1 cellular context compared by ENCODE assay signal in genomic region chr11:8682219-8683114, GRCh38.
TF ChIP-seq lines count a peak whose summit lies in the region.

Gene RPL27A (plus strand): TSS chr11:8682792. CDS start chr11:8682814, 22 bp downstream.
A gene with protein sequence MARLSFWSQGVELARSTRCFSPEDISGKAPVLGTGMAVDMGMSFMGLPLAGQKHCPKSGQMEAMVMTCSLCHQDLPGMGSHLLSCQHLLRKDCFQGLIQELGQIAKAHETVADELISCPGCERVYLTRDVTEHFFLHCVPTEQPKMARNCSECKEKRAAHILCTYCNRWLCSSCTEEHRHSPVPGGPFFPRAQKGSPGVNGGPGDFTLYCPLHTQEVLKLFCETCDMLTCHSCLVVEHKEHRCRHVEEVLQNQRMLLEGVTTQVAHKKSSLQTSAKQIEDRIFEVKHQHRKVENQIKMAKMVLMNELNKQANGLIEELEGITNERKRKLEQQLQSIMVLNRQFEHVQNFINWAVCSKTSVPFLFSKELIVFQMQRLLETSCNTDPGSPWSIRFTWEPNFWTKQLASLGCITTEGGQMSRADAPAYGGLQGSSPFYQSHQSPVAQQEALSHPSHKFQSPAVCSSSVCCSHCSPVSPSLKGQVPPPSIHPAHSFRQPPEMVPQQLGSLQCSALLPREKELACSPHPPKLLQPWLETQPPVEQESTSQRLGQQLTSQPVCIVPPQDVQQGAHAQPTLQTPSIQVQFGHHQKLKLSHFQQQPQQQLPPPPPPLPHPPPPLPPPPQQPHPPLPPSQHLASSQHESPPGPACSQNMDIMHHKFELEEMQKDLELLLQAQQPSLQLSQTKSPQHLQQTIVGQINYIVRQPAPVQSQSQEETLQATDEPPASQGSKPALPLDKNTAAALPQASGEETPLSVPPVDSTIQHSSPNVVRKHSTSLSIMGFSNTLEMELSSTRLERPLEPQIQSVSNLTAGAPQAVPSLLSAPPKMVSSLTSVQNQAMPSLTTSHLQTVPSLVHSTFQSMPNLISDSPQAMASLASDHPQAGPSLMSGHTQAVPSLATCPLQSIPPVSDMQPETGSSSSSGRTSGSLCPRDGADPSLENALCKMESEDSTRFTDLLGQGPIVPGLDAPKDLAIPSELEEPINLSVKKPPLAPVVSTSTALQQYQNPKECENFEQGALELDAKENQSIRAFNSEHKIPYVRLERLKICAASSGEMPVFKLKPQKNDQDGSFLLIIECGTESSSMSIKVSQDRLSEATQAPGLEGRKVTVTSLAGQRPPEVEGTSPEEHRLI (N-terminal part only) (minus strand): TSS chr11:8682665. CDS start chr11:8672274, 10,391 bp downstream.

TF ChIP-seq in HepG2, 621 proteins besides CTCF, POLR2A, EP300 and RAD21 (continued from another document and continues in another):
- TF ChIP-seq, protein P1, sequence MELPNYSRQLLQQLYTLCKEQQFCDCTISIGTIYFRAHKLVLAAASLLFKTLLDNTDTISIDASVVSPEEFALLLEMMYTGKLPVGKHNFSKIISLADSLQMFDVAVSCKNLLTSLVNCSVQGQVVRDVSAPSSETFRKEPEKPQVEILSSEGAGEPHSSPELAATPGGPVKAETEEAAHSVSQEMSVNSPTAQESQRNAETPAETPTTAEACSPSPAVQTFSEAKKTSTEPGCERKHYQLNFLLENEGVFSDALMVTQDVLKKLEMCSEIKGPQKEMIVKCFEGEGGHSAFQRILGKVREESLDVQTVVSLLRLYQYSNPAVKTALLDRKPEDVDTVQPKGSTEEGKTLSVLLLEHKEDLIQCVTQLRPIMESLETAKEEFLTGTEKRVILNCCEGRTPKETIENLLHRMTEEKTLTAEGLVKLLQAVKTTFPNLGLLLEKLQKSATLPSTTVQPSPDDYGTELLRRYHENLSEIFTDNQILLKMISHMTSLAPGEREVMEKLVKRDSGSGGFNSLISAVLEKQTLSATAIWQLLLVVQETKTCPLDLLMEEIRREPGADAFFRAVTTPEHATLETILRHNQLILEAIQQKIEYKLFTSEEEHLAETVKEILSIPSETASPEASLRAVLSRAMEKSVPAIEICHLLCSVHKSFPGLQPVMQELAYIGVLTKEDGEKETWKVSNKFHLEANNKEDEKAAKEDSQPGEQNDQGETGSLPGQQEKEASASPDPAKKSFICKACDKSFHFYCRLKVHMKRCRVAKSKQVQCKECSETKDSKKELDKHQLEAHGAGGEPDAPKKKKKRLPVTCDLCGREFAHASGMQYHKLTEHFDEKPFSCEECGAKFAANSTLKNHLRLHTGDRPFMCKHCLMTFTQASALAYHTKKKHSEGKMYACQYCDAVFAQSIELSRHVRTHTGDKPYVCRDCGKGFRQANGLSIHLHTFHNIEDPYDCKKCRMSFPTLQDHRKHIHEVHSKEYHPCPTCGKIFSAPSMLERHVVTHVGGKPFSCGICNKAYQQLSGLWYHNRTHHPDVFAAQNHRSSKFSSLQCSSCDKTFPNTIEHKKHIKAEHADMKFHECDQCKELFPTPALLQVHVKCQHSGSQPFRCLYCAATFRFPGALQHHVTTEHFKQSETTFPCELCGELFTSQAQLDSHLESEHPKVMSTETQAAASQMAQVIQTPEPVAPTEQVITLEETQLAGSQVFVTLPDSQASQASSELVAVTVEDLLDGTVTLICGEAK (IDR thresholded peaks at IDR 0.05): no peak
- TF ChIP-seq, protein P1 (CRISPR knock-in tag; IDR thresholded peaks at IDR 0.05): no peak; the same call in none of the 2 replicates
- TF ChIP-seq, protein P2, sequence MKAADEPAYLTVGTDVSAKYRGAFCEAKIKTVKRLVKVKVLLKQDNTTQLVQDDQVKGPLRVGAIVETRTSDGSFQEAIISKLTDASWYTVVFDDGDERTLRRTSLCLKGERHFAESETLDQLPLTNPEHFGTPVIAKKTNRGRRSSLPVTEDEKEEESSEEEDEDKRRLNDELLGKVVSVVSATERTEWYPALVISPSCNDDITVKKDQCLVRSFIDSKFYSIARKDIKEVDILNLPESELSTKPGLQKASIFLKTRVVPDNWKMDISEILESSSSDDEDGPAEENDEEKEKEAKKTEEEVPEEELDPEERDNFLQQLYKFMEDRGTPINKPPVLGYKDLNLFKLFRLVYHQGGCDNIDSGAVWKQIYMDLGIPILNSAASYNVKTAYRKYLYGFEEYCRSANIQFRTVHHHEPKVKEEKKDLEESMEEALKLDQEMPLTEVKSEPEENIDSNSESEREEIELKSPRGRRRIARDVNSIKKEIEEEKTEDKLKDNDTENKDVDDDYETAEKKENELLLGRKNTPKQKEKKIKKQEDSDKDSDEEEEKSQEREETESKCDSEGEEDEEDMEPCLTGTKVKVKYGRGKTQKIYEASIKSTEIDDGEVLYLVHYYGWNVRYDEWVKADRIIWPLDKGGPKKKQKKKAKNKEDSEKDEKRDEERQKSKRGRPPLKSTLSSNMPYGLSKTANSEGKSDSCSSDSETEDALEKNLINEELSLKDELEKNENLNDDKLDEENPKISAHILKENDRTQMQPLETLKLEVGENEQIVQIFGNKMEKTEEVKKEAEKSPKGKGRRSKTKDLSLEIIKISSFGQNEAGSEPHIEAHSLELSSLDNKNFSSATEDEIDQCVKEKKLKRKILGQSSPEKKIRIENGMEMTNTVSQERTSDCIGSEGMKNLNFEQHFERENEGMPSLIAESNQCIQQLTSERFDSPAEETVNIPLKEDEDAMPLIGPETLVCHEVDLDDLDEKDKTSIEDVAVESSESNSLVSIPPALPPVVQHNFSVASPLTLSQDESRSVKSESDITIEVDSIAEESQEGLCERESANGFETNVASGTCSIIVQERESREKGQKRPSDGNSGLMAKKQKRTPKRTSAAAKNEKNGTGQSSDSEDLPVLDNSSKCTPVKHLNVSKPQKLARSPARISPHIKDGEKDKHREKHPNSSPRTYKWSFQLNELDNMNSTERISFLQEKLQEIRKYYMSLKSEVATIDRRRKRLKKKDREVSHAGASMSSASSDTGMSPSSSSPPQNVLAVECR (CRISPR knock-in tag; IDR thresholded peaks at IDR 0.05; ENCODE audit: borderline replicate concordance): peak; percentile 93
- TF ChIP-seq BCLAF1 (IDR thresholded peaks at IDR 0.05) (no peak), AFF4 (CRISPR knock-in tag; IDR thresholded peaks at IDR 0.05) (no peak; the same call in 1 of the 2 replicates), ZIK1 (CRISPR knock-in tag; IDR thresholded peaks at IDR 0.05; ENCODE audit: borderline replicate concordance, low read depth) (no peak), ISX (CRISPR knock-in tag; conservative IDR thresholded peaks at IDR 0.05) (no peak; the same call in 1 of the 2 replicates), ZBTB33 (CRISPR knock-in tag; IDR thresholded peaks at IDR 0.05) (peak; percentile 34; the same call in 1 of the 2 replicates), DNMT1 (CRISPR knock-in tag; IDR thresholded peaks at IDR 0.05) (0 out of 2 replicates have a peak, but pooled peaks have one; percentile 24), AHR (CRISPR knock-in tag; IDR thresholded peaks at IDR 0.05) (no peak; the same call in 1 of the 2 replicates), TCF7L2 (IDR thresholded peaks at IDR 0.05; ENCODE audit: low read depth, low read length) (no peak), PAX8 (CRISPR knock-in tag; IDR thresholded peaks at IDR 0.05; ENCODE audit: borderline replicate concordance) (0 out of 2 replicates have a peak, but pooled peaks have one; percentile 17), POGZ (CRISPR knock-in tag; IDR thresholded peaks at IDR 0.05) (peak; percentile 82), ZNF839 (CRISPR knock-in tag; IDR thresholded peaks at IDR 0.05; ENCODE audit: borderline replicate concordance) (no peak)
- TF ChIP-seq, protein P3, sequence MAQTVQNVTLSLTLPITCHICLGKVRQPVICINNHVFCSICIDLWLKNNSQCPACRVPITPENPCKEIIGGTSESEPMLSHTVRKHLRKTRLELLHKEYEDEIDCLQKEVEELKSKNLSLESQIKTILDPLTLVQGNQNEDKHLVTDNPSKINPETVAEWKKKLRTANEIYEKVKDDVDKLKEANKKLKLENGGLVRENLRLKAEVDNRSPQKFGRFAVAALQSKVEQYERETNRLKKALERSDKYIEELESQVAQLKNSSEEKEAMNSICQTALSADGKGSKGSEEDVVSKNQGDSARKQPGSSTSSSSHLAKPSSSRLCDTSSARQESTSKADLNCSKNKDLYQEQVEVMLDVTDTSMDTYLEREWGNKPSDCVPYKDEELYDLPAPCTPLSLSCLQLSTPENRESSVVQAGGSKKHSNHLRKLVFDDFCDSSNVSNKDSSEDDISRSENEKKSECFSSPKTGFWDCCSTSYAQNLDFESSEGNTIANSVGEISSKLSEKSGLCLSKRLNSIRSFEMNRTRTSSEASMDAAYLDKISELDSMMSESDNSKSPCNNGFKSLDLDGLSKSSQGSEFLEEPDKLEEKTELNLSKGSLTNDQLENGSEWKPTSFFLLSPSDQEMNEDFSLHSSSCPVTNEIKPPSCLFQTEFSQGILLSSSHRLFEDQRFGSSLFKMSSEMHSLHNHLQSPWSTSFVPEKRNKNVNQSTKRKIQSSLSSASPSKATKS (CRISPR knock-in tag; IDR thresholded peaks at IDR 0.05): 0 out of 2 replicates have a peak, but pooled peaks have one; percentile 43
- TF ChIP-seq, protein P4, sequence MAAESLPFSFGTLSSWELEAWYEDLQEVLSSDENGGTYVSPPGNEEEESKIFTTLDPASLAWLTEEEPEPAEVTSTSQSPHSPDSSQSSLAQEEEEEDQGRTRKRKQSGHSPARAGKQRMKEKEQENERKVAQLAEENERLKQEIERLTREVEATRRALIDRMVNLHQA (CRISPR knock-in tag; IDR thresholded peaks at IDR 0.05): no peak
